In the genomic region with DNA sequence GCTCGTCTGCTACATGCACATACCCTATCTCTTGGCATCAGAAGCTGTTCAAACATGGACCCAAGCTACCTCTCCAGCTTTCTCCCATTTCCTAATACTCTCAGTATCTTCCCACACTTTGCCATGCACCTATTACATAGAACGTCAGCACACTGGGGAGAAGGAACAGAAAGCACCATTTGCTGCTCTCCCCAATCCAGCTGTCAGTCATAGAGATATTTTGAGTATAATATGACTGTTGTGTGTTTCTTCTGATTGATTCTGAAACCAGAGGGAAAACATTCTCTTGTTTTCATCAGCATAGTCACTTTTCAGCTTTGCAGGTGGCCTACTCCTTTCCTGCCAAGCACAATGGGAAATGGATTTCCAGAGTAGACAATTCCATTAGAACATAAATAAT, we compare ENCODE assay signal across 28 cellular contexts.
A peak's percentile ranks its signal among the peaks of the same experiment; 100 is the strongest.
DNase-seq lines count a peak whose midpoint lies in the region; ATAC-seq, FAIRE-seq and TF ChIP-seq lines count a peak whose summit lies in the region.
"Had no signal": no experiment of that assay in that cellular context is flagged by ENCODE, and none has a peak within 500 bp of the region (broad histone marks: within the 10 kb centered on the region; RNA-seq: fewer than 3 reads in every experiment).

No MANE protein-coding gene starts in this region.

- H3K79me2 ChIP-seq in mesendoderm (ENCODE audit: control insufficient read depth, insufficient read depth, low read length): no peaks in the 10 kb centered on the region

- no peak overlapping the region for H3K27ac ChIP-seq in mesendoderm (ENCODE audit: low read depth, low read length)
- H3K27ac ChIP-seq: adrenal gland, brain microvascular endothelial cell, foreskin keratinocyte, heart right ventricle, prostate gland, upper lobe of left lung had no signal

- H3K79me1 ChIP-seq in mesendoderm (ENCODE audit: low read length): no peaks in the 10 kb centered on the region

- H3K4me1 ChIP-seq in mucosa of descending colon (ENCODE audit: low read depth) (no peaks in the 10 kb centered on the region), mesendoderm (ENCODE audit: control insufficient read depth, low read depth, low read length) (no peaks in the 10 kb centered on the region)
- H3K4me1 ChIP-seq: adrenal gland, foreskin keratinocyte, heart right ventricle, prostate gland, upper lobe of left lung had no signal

- peak; percentile 4 for FAIRE-seq in HTR-8/SVneo (lab: Jason Lieb, UNC)
- FAIRE-seq: G401.6, TTC549 had no signal

- H4K5ac ChIP-seq in mesendoderm (ENCODE audit: low read length): no peak overlapping the region

- intact Hi-C loops in mucosa of descending colon (cut with DNase I, micrococcal nuclease): no loop called here

- no peak overlapping the region for H4K8ac ChIP-seq in mesendoderm (ENCODE audit: low read depth, low read length)

- no peak overlapping the region for H3K9ac ChIP-seq in mesendoderm (ENCODE audit: low read length)

- H3K27me3 ChIP-seq in GM06990 (replicated peaks; ENCODE audit: control insufficient read depth, insufficient read depth, low read length) (no peaks in the 10 kb centered on the region), mesendoderm (ENCODE audit: insufficient read depth, low read length, poor library complexity) (no peaks in the 10 kb centered on the region)
- H3K27me3 ChIP-seq: adrenal gland, brain microvascular endothelial cell, foreskin keratinocyte, upper lobe of left lung had no signal

- H3K23ac ChIP-seq in mesendoderm (ENCODE audit: low read length): no peak overlapping the region

- H3K56ac ChIP-seq in mesendoderm (ENCODE audit: low read length): no peak overlapping the region

- H3K4me3 ChIP-seq in GM06990 (replicated peaks; ENCODE audit: low read depth, low read length): no peak overlapping the region
- no peak overlapping the region for H3K4me3 ChIP-seq in mucosa of descending colon
- H3K4me3 ChIP-seq in mesendoderm (ENCODE audit: low read length): no peak overlapping the region
- H3K4me3 ChIP-seq: adrenal gland, heart right ventricle, prostate gland, upper lobe of left lung had no signal

- no peak overlapping the region for H3K4me2 ChIP-seq in mesendoderm (ENCODE audit: low read length)

- TF ChIP-seq CTCF in GM06990 (IDR thresholded peaks at IDR 0.05; ENCODE audit: insufficient read depth, low read length, poor library complexity, severe bottlenecking): no peak
- no peak for TF ChIP-seq CTCF in mucosa of descending colon (IDR thresholded peaks at IDR 0.05)

- H3K36me3 ChIP-seq in GM06990 (ENCODE audit: control insufficient read depth, insufficient read depth, low read length): no peaks in the 10 kb centered on the region
- H3K36me3 ChIP-seq in mucosa of descending colon (ENCODE audit: low read depth): no peaks in the 10 kb centered on the region
- H3K36me3 ChIP-seq in mesendoderm (ENCODE audit: control insufficient read depth, insufficient read depth, low read length): no peaks in the 10 kb centered on the region
- H3K36me3 ChIP-seq: adrenal gland, brain microvascular endothelial cell, heart right ventricle, prostate gland, upper lobe of left lung had no signal

- H3K9me3 ChIP-seq in mucosa of descending colon: no peaks in the 10 kb centered on the region
- H3K9me3 ChIP-seq: adrenal gland, heart right ventricle, prostate gland, upper lobe of left lung had no signal

- no CpG with 5 or more reads among the region's 2 CpGs for WGBS in mesendoderm (ENCODE audit: extremely low coverage, insufficient coverage, low lambda C conversion rate)

- no peak overlapping the region for H2BK5ac ChIP-seq in mesendoderm (ENCODE audit: low read length)

- no peak overlapping the region for H3K4ac ChIP-seq in mesendoderm (ENCODE audit: low read depth, low read length)

- H2AK5ac ChIP-seq in mesendoderm (ENCODE audit: low read length): no peak overlapping the region

- DNase-seq in GM06990 (ENCODE audit: extremely low read depth, insufficient read length) (peak; percentile 12), HTR-8/SVneo (ENCODE audit: insufficient read length, low spot score) (no peak), mucosa of descending colon (no peak), SHP77 treated with DMSO at 0.1 percent for 48 hours (lab: John Stamatoyannopoulos, UW) (no peak), mesendoderm (no peak)
- DNase-seq in stimulated activated naive CD4-positive, alpha-beta T cell treated with Interleukin-2 at 50 U/mL for 16 hours (lab: John Stamatoyannopoulos, UW): no peak
- DNase-seq: activated CD4-positive, CD25-positive, alpha-beta regulatory T cell treated with anti-CD3 and anti-CD28 coated beads, Interleukin-2, amount 50 U/mL, for 72 hours; activated naive CD4-positive, alpha-beta T cell; activated T-cell treated with anti-CD3 and anti-CD28 coated beads, Interleukin-2, amount 50 U/mL, for 24 hours; adrenal gland; brain microvascular endothelial cell; DMS53; effector CD4-positive, alpha-beta T cell; foreskin keratinocyte; GOT3; heart right ventricle; KBM-7; left cardiac atrium; mammary epithelial cell; NCI-H146; NCI-H2171; NCI-H510A treated with DMSO at 0.1 percent for 48 hours; upper lobe of left lung had no signal

- H3K18ac ChIP-seq in mesendoderm (ENCODE audit: low read length): no peak overlapping the region

- no peak overlapping the region for H2BK120ac ChIP-seq in mesendoderm (ENCODE audit: low read depth, low read length)

- ATAC-seq in GM18868 (IDR thresholded peaks at IDR 0.05; ENCODE audit: unreplicated experiment): peak; percentile 77
- peak; percentile 73 for ATAC-seq in HG02759 (IDR thresholded peaks at IDR 0.05; ENCODE audit: unreplicated experiment)
- ATAC-seq in mucosa of descending colon: no peak
- ATAC-seq: foreskin keratinocyte, heart right ventricle, left cardiac atrium had no signal

- H2BK15ac ChIP-seq in mesendoderm (replicated peaks; ENCODE audit: low read depth): no peak overlapping the region
